Comparison of ENCODE assay signal across 17 cellular contexts in the genomic region with DNA sequence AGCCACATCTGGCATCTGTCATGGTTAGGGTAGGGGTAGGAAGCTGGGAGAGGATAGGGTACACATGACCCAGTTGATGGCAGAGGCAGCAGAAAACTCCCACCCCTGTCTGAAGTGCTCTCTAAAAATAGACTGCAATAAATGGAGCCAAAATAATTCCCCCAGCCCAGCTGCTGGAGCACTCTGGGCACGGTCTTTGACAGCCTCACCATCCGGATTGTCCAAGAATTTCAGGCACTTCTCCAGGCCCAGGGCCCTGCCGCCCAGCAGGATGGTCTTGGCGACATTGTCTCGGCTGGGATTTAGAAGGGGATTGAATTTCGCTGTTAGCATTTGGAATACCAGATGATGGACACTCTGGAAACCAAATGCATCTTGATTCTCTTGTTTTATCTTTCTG.
DNase-seq lines count a peak whose midpoint lies in the region; ATAC-seq and TF ChIP-seq lines count a peak whose summit lies in the region.
"Had no signal": no experiment of that assay in that cellular context is flagged by ENCODE, and none has a peak within 500 bp of the region (broad histone marks: within the 10 kb centered on the region; RNA-seq: fewer than 3 reads in every experiment).

No MANE protein-coding gene starts in this region.

- no peaks in the 10 kb centered on the region for H3K27me3 ChIP-seq in right atrium auricular region
- H3K27me3 ChIP-seq in skeletal muscle tissue (ENCODE audit: control insufficient read depth in 3 of 3, insufficient read depth in 3 of 3, low read length in 3 of 3), result no peaks in the 10 kb centered on the region
- H3K27me3 ChIP-seq: SJSA1 had no signal

- peak overlapping the region in 2 of 3 donors; percentile 37 to 71 for H3K9ac ChIP-seq in skeletal muscle tissue (ENCODE audit: low read depth in 1 of 3, low read length in 3 of 3)

- DNase-seq in NCI-H1417 (lab: John Stamatoyannopoulos, UW) (peak in 2 of 3 experiments; percentile 1 to 16), NCI-H1417 treated with DMSO at 0.1 percent for 48 hours (lab: John Stamatoyannopoulos, UW) (no peak), SHP77 (lab: John Stamatoyannopoulos, UW) (peak; percentile 13 to 44), right atrium auricular region (ENCODE audit: low spot score) (no peak)
- DNase-seq in activated CD4-positive, alpha-beta T cell treated with anti-CD3 and anti-CD28 coated beads, Interleukin-2, amount 50 U/mL, for 1 hour, result no peak
- DNase-seq in activated naive CD4-positive, alpha-beta T cell treated with Interleukin-2 at 50 U/mL for 16 hours, result no peak
- DNase-seq: 8988T; activated naive CD4-positive, alpha-beta T cell treated with anti-CD3 and anti-CD28 coated beads, Interleukin-2, amount 50 U/mL, for 16 hours; KG1; kidney glomerular epithelial cell; NCI-H1105; NCI-H2171 treated with DMSO at 0.1 percent for 48 hours; stimulated activated CD4-positive, alpha-beta T cell treated with anti-CD3 and anti-CD28 coated beads, Interleukin-12 subunit alpha, Interleukin-12 subunit beta, amount 100 ng/mL, for 4 hours; stimulated activated naive CD4-positive, alpha-beta T cell had no signal

- H3K27ac ChIP-seq in right atrium auricular region (peak overlapping the region; percentile 60 to 73), skeletal muscle tissue (ENCODE audit: low read depth, low read length) (peak overlapping the region; percentile 88)
- H3K27ac ChIP-seq: SJSA1 had no signal

- ATAC-seq in HG03196 (IDR thresholded peaks at IDR 0.05; ENCODE audit: unreplicated experiment), result no peak

- H3K4me3 ChIP-seq in right atrium auricular region, result no peak overlapping the region
- H3K4me3 ChIP-seq in skeletal muscle tissue (ENCODE audit: low read length in 3 of 3), result peak overlapping the region in 1 of 3 donors; percentile 12
- H3K4me3 ChIP-seq: SJSA1 had no signal

- no peaks in the 10 kb centered on the region for H3K36me3 ChIP-seq in right atrium auricular region
- no peaks in the 10 kb centered on the region for H3K36me3 ChIP-seq in skeletal muscle tissue (ENCODE audit: control insufficient read depth in 3 of 3, insufficient read depth in 3 of 3, low read length in 3 of 3)

- H3K4me1 ChIP-seq in right atrium auricular region (peaks cover 0 to 64% of the 10 kb centered on the region in 2 donors), skeletal muscle tissue (ENCODE audit: control insufficient read depth in 3 of 3, insufficient read depth in 3 of 3, low read length in 3 of 3) (peaks cover 71 to 87% (median 74%) of the 10 kb centered on the region in 3 donors)

- no peak for TF ChIP-seq CTCF in right atrium auricular region (IDR thresholded peaks at IDR 0.05)

- no peaks in the 10 kb centered on the region for H3K9me3 ChIP-seq in right atrium auricular region
- H3K9me3 ChIP-seq in skeletal muscle tissue (ENCODE audit: control insufficient read depth in 3 of 3, low read length in 3 of 3), result no peaks in the 10 kb centered on the region
- H3K9me3 ChIP-seq: SJSA1 had no signal

Comparison
In these comparisons a context has a peak if more than half of its experiments do, and no peak if none do; other contexts are left out.
1. DNase-seq: peak in NCI-H1417 (2 of 3) and SHP77 (2 of 2); none in NCI-H1417 treated with DMSO at 0.1 percent for 48 hours (single experiment), right atrium auricular region (single experiment), activated CD4-positive, alpha-beta T cell treated with anti-CD3 and anti-CD28 coated beads, Interleukin-2, amount 50 U/mL, for 1 hour (single experiment) and activated naive CD4-positive, alpha-beta T cell treated with Interleukin-2 at 50 U/mL for 16 hours (single experiment).